In genomic region chr11:88101881-88102594, GRCh38 we compare ENCODE assay signal across 32 cellular contexts.
"Had no signal": no experiment of that assay in that cellular context is flagged by ENCODE, and none has a peak within 500 bp of the region (broad histone marks: within the 10 kb centered on the region; RNA-seq: fewer than 3 reads in every experiment).

No MANE protein-coding gene starts in this region.

- H3K4me1 Mint-ChIP-seq: activated naive CD4-positive, alpha-beta T cell treated with anti-CD3 and anti-CD28 coated beads, Interleukin-2, amount 10 ng/mL, durations not matched to agents 7 days and 5 days; activated naive CD8-positive, alpha-beta T cell treated with anti-CD3 and anti-CD28 coated beads, Interleukin-2, amount 10 ng/mL, durations not matched to agents 7 days and 5 days; naive thymus-derived CD4-positive, alpha-beta T cell; stimulated activated naive B cell treated with anti-CD40 and anti-IgM and Interleukin-4, amounts not matched to agents 10 μg/mL and 1 μg/mL and 100 μg/mL, for 72 hours; T-helper 17 cell had no signal

- H3K9me3 ChIP-seq: ascending aorta, colonic mucosa, pancreas, prostate gland, right atrium auricular region, stomach, thyroid gland, upper lobe of left lung had no signal

- H3K27ac Mint-ChIP-seq: activated CD4-positive, alpha-beta memory T cell treated with anti-CD3 and anti-CD28 coated beads for 36 hours; activated naive CD4-positive, alpha-beta T cell treated with anti-CD3 and anti-CD28 coated beads, Interleukin-2, amount 10 ng/mL, durations not matched to agents 7 days and 5 days; activated naive CD8-positive, alpha-beta T cell treated with anti-CD3 and anti-CD28 coated beads, Interleukin-2, amount 10 ng/mL, durations not matched to agents 7 days and 5 days; brain; naive thymus-derived CD4-positive, alpha-beta T cell; stimulated activated naive B cell treated with anti-CD40 and anti-IgM and Interleukin-4, amounts not matched to agents 10 μg/mL and 1 μg/mL and 100 μg/mL, for 72 hours; T-helper 17 cell had no signal

- H3K9me3 Mint-ChIP-seq: activated CD4-positive, alpha-beta memory T cell treated with anti-CD3 and anti-CD28 coated beads for 36 hours; activated naive CD4-positive, alpha-beta T cell treated with anti-CD3 and anti-CD28 coated beads, Interleukin-2, amount 10 ng/mL, durations not matched to agents 7 days and 5 days; activated naive CD8-positive, alpha-beta T cell treated with anti-CD3 and anti-CD28 coated beads, Interleukin-2, amount 10 ng/mL, durations not matched to agents 7 days and 5 days; brain; naive thymus-derived CD4-positive, alpha-beta T cell; stimulated activated naive B cell treated with anti-CD40 and anti-IgM and Interleukin-4, amounts not matched to agents 10 μg/mL and 1 μg/mL and 100 μg/mL, for 72 hours had no signal

- H3K36me3 ChIP-seq: ascending aorta, cardiac muscle cell, colonic mucosa, pancreas, prostate gland, right atrium auricular region, stomach, thyroid gland, upper lobe of left lung, WERI-Rb-1 had no signal

- ATAC-seq: activated CD4-positive, CD25-positive, alpha-beta regulatory T cell treated with anti-CD3 and anti-CD28 coated beads, Interleukin-2, amount 50 U/mL, for 24 hours; left ventricle myocardium superior; naive thymus-derived CD4-positive, alpha-beta T cell; stimulated activated naive B cell treated with anti-CD40 and anti-IgM and Interleukin-4, amounts not matched to agents 10 μg/mL and 1 μg/mL and 100 μg/mL, for 72 hours; T-helper 17 cell had no signal

- H3K4me3 Mint-ChIP-seq: activated CD4-positive, alpha-beta memory T cell treated with anti-CD3 and anti-CD28 coated beads for 36 hours; activated naive CD4-positive, alpha-beta T cell treated with anti-CD3 and anti-CD28 coated beads, Interleukin-2, amount 10 ng/mL, durations not matched to agents 7 days and 5 days; activated naive CD8-positive, alpha-beta T cell treated with anti-CD3 and anti-CD28 coated beads, Interleukin-2, amount 10 ng/mL, durations not matched to agents 7 days and 5 days; brain; naive thymus-derived CD4-positive, alpha-beta T cell; stimulated activated naive B cell treated with anti-CD40 and anti-IgM and Interleukin-4, amounts not matched to agents 10 μg/mL and 1 μg/mL and 100 μg/mL, for 72 hours; T-helper 17 cell had no signal

- H3K4me3 ChIP-seq: ascending aorta, cardiac muscle cell, colonic mucosa, pancreas, prostate gland, right atrium auricular region, smooth muscle cell, stomach, thyroid gland, upper lobe of left lung had no signal

- DNase-seq: activated CD4-positive, alpha-beta memory T cell treated with anti-CD3 and anti-CD28 coated beads for 36 hours; activated CD4-positive, alpha-beta T cell treated with anti-CD3 and anti-CD28 coated beads for 48 hours; activated CD8-positive, alpha-beta memory T cell treated with anti-CD3 and anti-CD28 coated beads, Interleukin-2, amount 50 U/mL, for 4 hours; activated gamma-delta T cell; activated naive CD4-positive, alpha-beta T cell treated with anti-CD3 and anti-CD28 coated beads, Interleukin-2, amount 10 ng/mL, durations not matched to agents 7 days and 5 days; activated naive CD8-positive, alpha-beta T cell treated with anti-CD3 and anti-CD28 coated beads, Interleukin-2, amount 10 ng/mL, durations not matched to agents 7 days and 5 days; activated T-cell treated with anti-CD3 and anti-CD28 coated beads, Interleukin-2, amount 50 U/mL, for 1 hour; cerebellar nuclear complex; colonic mucosa; effector CD8-positive, alpha-beta T cell; left cardiac atrium; left ventricle myocardium superior; midbrain; naive thymus-derived CD4-positive, alpha-beta T cell; pancreas; stimulated activated CD4-positive, alpha-beta T cell treated with anti-CD3 and anti-CD28 coated beads, Interleukin-1b, Interleukin-23, amount 100 ng/mL, for 48 hours; stimulated activated CD4-positive, alpha-beta T cell treated with anti-CD3 and anti-CD28 coated beads, Interleukin-4, amount 100 ng/mL, for 4 hours; stimulated activated naive B cell treated with anti-CD40 and anti-IgM and Interleukin-4, amounts not matched to agents 10 μg/mL and 1 μg/mL and 100 μg/mL, for 72 hours; stomach; T-helper 17 cell; T1000; thyroid gland; upper lobe of left lung; WERI-Rb-1 had no signal

- H3K27me3 Mint-ChIP-seq: activated naive CD4-positive, alpha-beta T cell treated with anti-CD3 and anti-CD28 coated beads, Interleukin-2, amount 10 ng/mL, durations not matched to agents 7 days and 5 days; brain; stimulated activated naive B cell treated with anti-CD40 and anti-IgM and Interleukin-4, amounts not matched to agents 10 μg/mL and 1 μg/mL and 100 μg/mL, for 72 hours had no signal

- H3K27ac ChIP-seq: ascending aorta, cardiac muscle cell, colonic mucosa, foreskin keratinocyte, pancreas, prostate gland, right atrium auricular region, stomach, thyroid gland, upper lobe of left lung, WERI-Rb-1 had no signal

- H3K27me3 ChIP-seq: ascending aorta, cardiac muscle cell, colonic mucosa, foreskin keratinocyte, pancreas, right atrium auricular region, stomach, thyroid gland, upper lobe of left lung had no signal

- H3K4me1 ChIP-seq: ascending aorta, colonic mucosa, prostate gland, right atrium auricular region, thyroid gland had no signal

- H3K36me3 Mint-ChIP-seq: activated CD4-positive, alpha-beta memory T cell treated with anti-CD3 and anti-CD28 coated beads for 36 hours; activated naive CD4-positive, alpha-beta T cell treated with anti-CD3 and anti-CD28 coated beads, Interleukin-2, amount 10 ng/mL, durations not matched to agents 7 days and 5 days; activated naive CD8-positive, alpha-beta T cell treated with anti-CD3 and anti-CD28 coated beads, Interleukin-2, amount 10 ng/mL, durations not matched to agents 7 days and 5 days; brain; naive thymus-derived CD4-positive, alpha-beta T cell; stimulated activated naive B cell treated with anti-CD40 and anti-IgM and Interleukin-4, amounts not matched to agents 10 μg/mL and 1 μg/mL and 100 μg/mL, for 72 hours had no signal

- H3K4me2 ChIP-seq: smooth muscle cell had no signal
